ENCODE assay signal across 13 cellular contexts in the genomic region with DNA sequence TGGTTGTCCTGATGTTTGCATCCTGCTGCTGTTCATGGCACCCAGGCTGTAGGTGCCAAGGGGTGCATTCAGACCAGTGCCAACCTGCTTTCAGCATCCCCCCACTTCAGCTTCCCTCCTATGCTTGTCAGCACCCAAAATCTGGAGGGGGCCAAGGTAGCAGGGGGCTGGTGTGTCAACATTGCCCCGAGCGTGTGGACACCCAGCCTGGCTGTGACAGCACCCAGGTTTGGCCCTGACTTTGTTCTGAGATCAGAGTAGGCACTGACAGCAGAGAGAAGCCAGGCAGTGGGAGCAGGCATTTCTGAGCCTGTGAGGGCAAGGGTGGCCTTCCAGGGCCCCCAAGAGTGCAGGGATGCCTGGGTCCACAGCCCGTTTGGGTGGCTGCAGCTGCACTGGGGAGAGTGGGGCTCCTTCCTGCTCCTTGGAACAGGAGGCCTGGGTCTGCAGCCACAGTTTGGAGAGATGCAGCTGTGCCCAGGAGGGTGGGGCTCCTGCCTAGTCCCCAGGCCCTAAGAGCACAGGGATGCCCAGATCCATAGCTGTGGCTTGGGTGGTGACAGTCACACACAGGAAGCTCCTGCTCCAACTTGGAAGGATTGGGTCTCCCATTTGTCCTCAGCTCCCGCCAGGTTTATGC. TPM values are rescaled to one million over a fixed set of nuclear protein-coding genes. Genes with fewer than 3 reads are reported as not detected.
DNase-seq lines count a peak whose midpoint lies in the region; ATAC-seq and TF ChIP-seq lines count a peak whose summit lies in the region.
"Had no signal": no experiment of that assay in that cellular context is flagged by ENCODE, and none has a peak within 500 bp of the region (broad histone marks: within the 10 kb centered on the region; RNA-seq: fewer than 3 reads in every experiment).

No MANE protein-coding gene starts in this region.

- H3K9me3 Mint-ChIP-seq in GM23338, result no peaks in the 10 kb centered on the region
- H3K9me3 Mint-ChIP-seq: CD14-positive monocyte; CD8-positive, alpha-beta T cell; IgD-negative memory B cell had no signal

- no peaks in the 10 kb centered on the region for H3F3A ChIP-seq in GM23338 (replicated peaks; ENCODE audit: low read depth)

- 98% methylated on average over 4 of the region's 4 CpGs for WGBS in esophagus muscularis mucosa

- no peaks in the 10 kb centered on the region for H3K4me1 ChIP-seq in DND-41 (ENCODE audit: insufficient read depth, low read length)
- no peaks in the 10 kb centered on the region for H3K4me1 ChIP-seq in GM23338 (ENCODE audit: insufficient read depth)
- peaks cover 3 to 6% (median 4%) of the 10 kb centered on the region in 4 donors for H3K4me1 ChIP-seq in esophagus muscularis mucosa

- no peak overlapping the region for H3K27ac ChIP-seq in DND-41 (ENCODE audit: low read length)
- no peak overlapping the region for H3K27ac ChIP-seq in GM23338 (ENCODE audit: low read depth)
- H3K27ac ChIP-seq in esophagus muscularis mucosa (replicated peaks in 1 of 4), result no peak overlapping the region

- H3K4me3 ChIP-seq in DND-41 (ENCODE audit: low read depth in 1 of 2, low read length in 2 of 2) (no peak overlapping the region), GM23338 (no peak overlapping the region), esophagus muscularis mucosa (no peak overlapping the region)
- H3K4me3 ChIP-seq: GM12878 had no signal

- H4K20me1 ChIP-seq in DND-41 (ENCODE audit: insufficient read depth, low read length) (no peaks in the 10 kb centered on the region), GM23338 (replicated peaks; ENCODE audit: insufficient read depth) (no peaks in the 10 kb centered on the region)

- H3K36me3 ChIP-seq in DND-41 (ENCODE audit: insufficient read depth, low read length), result no peaks in the 10 kb centered on the region
- no peaks in the 10 kb centered on the region for H3K36me3 ChIP-seq in GM23338 (ENCODE audit: insufficient read depth)
- H3K36me3 ChIP-seq in esophagus muscularis mucosa, result no peaks in the 10 kb centered on the region

- TF ChIP-seq POLR2A in esophagus muscularis mucosa (IDR thresholded peaks at IDR 0.05; ENCODE audit: low read depth), result no peak

- DNase-seq in DND-41 (no peak), GM23338 (ENCODE audit: low spot score) (no peak), esophagus muscularis mucosa (ENCODE audit: extremely low spot score) (peak; percentile 62), sciatic nerve (ENCODE audit: low spot score) (no peak), NCI-H2227 treated with DMSO at 0.1 percent for 48 hours (lab: John Stamatoyannopoulos, UW) (no peak), DMS153 (lab: John Stamatoyannopoulos, UW) (no peak), NCI-H2196 (lab: John Stamatoyannopoulos, UW; ENCODE audit: unreplicated experiment) (no peak)
- no peak for DNase-seq in stimulated activated naive CD4-positive, alpha-beta T cell (lab: John Stamatoyannopoulos, UW)
- DNase-seq: CD8-positive, alpha-beta T cell; COR-L47 had no signal

- TF ChIP-seq CTCF in DND-41 (IDR thresholded peaks at IDR 0.05; ENCODE audit: borderline replicate concordance, extremely low read depth, low read length, poor library complexity, severe bottlenecking) (no peak), GM23338 (conservative IDR thresholded peaks at IDR 0.05; ENCODE audit: low read depth in 2 of 2) (no peak), esophagus muscularis mucosa (IDR thresholded peaks at IDR 0.05) (no peak)

- H3K27me3 ChIP-seq in DND-41 (ENCODE audit: insufficient read depth, low read length, poor library complexity), result no peaks in the 10 kb centered on the region
- no peaks in the 10 kb centered on the region for H3K27me3 ChIP-seq in GM23338 (ENCODE audit: insufficient read depth)
- H3K27me3 ChIP-seq in esophagus muscularis mucosa, result no peaks in the 10 kb centered on the region

- intact Hi-C loops in esophagus muscularis mucosa (cut with DNase I), result no loop called here
- intact Hi-C loops in sciatic nerve (cut with DNase I), result no loop called here

- TF ChIP-seq EP300 in esophagus muscularis mucosa (IDR thresholded peaks at IDR 0.05), result no peak

- H3K9me3 ChIP-seq in DND-41 (ENCODE audit: insufficient read depth, low read length, severe bottlenecking) (no peaks in the 10 kb centered on the region), esophagus muscularis mucosa (no peaks in the 10 kb centered on the region)

- no peak overlapping the region for H3K9ac ChIP-seq in DND-41 (ENCODE audit: low read depth, low read length)

- no peaks in the 10 kb centered on the region for H3K79me2 ChIP-seq in DND-41 (ENCODE audit: insufficient read depth, low read length)
- H3K79me2 ChIP-seq in GM23338 (replicated peaks; ENCODE audit: insufficient read depth), result no peaks in the 10 kb centered on the region

- H3K4me1 Mint-ChIP-seq in GM23338, result no peaks in the 10 kb centered on the region
- H3K4me1 Mint-ChIP-seq: CD14-positive monocyte had no signal

- peaks cover 3% of the 10 kb centered on the region; the same call in 1 of the 2 replicates for H3K9me2 ChIP-seq in GM23338 (ENCODE audit: insufficient read depth)

- ATAC-seq in DND-41 (ENCODE audit: insufficient read depth, low read depth) (peak; percentile 33; the same call in 1 of the 3 replicates), GM23338 (no peak; the same call in 2 of the 3 replicates), sciatic nerve (peak; percentile 10)
- ATAC-seq: CD8-positive, alpha-beta T cell; GM12878 had no signal

- H3K27me3 Mint-ChIP-seq in GM23338 (ENCODE audit: insufficient read depth, low read depth, poor library complexity), result peaks cover 6% of the 10 kb centered on the region
- H3K27me3 Mint-ChIP-seq: IgD-negative memory B cell had no signal

- H2AFZ ChIP-seq in DND-41 (ENCODE audit: low read depth, low read length) (no peak overlapping the region), GM23338 (0 out of 2 replicates have a peak overlapping the region, but pooled peaks have one; percentile 32)

- no peak overlapping the region for H3K27ac Mint-ChIP-seq in GM23338
- H3K27ac Mint-ChIP-seq: CD14-positive monocyte; CD8-positive, alpha-beta T cell; IgD-negative memory B cell had no signal

- no peaks in the 10 kb centered on the region for H3K36me3 Mint-ChIP-seq in GM23338 (ENCODE audit: low read depth)
- H3K36me3 Mint-ChIP-seq: CD14-positive monocyte; CD8-positive, alpha-beta T cell had no signal

- no peak overlapping the region for H3K4me3 Mint-ChIP-seq in GM23338
- H3K4me3 Mint-ChIP-seq: CD14-positive monocyte; CD8-positive, alpha-beta T cell; IgD-negative memory B cell had no signal

- H3K4me2 ChIP-seq in DND-41 (ENCODE audit: insufficient read depth, low read length), result no peak overlapping the region
- no peak overlapping the region for H3K4me2 ChIP-seq in GM23338

TF ChIP-seq in GM23338, 12 proteins besides CTCF, POLR2A, EP300 and RAD21 (continues in another document):
- TF ChIP-seq EZH2phosphoT487 (IDR thresholded peaks at IDR 0.05; ENCODE audit: unreplicated experiment) (no peak), CREB1 (CRISPR knock-in tag; IDR thresholded peaks at IDR 0.05; ENCODE audit: low read depth) (no peak), ZNF114 (CRISPR knock-in tag; IDR thresholded peaks at IDR 0.05) (no peak), STAT1 (IDR thresholded peaks at IDR 0.05; ENCODE audit: unreplicated experiment) (no peak), JUNB (IDR thresholded peaks at IDR 0.05; ENCODE audit: unreplicated experiment) (no peak), ZNF331 (CRISPR knock-in tag; IDR thresholded peaks at IDR 0.05; ENCODE audit: low read depth) (no peak), EZH2 (IDR thresholded peaks at IDR 0.05; ENCODE audit: low read depth, unreplicated experiment) (no peak), POLR2AphosphoS5 (IDR thresholded peaks at IDR 0.05; ENCODE audit: low read depth) (no peak), NANOG (IDR thresholded peaks at IDR 0.05; ENCODE audit: borderline replicate concordance) (no peak)
- TF ChIP-seq, protein P1, sequence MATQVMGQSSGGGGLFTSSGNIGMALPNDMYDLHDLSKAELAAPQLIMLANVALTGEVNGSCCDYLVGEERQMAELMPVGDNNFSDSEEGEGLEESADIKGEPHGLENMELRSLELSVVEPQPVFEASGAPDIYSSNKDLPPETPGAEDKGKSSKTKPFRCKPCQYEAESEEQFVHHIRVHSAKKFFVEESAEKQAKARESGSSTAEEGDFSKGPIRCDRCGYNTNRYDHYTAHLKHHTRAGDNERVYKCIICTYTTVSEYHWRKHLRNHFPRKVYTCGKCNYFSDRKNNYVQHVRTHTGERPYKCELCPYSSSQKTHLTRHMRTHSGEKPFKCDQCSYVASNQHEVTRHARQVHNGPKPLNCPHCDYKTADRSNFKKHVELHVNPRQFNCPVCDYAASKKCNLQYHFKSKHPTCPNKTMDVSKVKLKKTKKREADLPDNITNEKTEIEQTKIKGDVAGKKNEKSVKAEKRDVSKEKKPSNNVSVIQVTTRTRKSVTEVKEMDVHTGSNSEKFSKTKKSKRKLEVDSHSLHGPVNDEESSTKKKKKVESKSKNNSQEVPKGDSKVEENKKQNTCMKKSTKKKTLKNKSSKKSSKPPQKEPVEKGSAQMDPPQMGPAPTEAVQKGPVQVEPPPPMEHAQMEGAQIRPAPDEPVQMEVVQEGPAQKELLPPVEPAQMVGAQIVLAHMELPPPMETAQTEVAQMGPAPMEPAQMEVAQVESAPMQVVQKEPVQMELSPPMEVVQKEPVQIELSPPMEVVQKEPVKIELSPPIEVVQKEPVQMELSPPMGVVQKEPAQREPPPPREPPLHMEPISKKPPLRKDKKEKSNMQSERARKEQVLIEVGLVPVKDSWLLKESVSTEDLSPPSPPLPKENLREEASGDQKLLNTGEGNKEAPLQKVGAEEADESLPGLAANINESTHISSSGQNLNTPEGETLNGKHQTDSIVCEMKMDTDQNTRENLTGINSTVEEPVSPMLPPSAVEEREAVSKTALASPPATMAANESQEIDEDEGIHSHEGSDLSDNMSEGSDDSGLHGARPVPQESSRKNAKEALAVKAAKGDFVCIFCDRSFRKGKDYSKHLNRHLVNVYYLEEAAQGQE (IDR thresholded peaks at IDR 0.05; ENCODE audit: unreplicated experiment), result no peak
- TF ChIP-seq, protein P2, sequence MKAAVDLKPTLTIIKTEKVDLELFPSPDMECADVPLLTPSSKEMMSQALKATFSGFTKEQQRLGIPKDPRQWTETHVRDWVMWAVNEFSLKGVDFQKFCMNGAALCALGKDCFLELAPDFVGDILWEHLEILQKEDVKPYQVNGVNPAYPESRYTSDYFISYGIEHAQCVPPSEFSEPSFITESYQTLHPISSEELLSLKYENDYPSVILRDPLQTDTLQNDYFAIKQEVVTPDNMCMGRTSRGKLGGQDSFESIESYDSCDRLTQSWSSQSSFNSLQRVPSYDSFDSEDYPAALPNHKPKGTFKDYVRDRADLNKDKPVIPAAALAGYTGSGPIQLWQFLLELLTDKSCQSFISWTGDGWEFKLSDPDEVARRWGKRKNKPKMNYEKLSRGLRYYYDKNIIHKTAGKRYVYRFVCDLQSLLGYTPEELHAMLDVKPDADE (IDR thresholded peaks at IDR 0.05), result no peak

RNA-seq across cellular contexts. Expression of a gene that starts 12.2 kb away (rescaled TPM):
- 11.7 and 12.0 TPM in 2 replicates for total RNA-seq in GM23338 (2014; rRNA removed; shearing (Covaris generic))
- polyA plus RNA-seq in GM23338 (2016; fragmentation: Nextera tagmentation; extraction: Ambion mirVana), result 9.1 and 11.1 TPM in 2 replicates
- 10 to 100 TPM; 35.7 to 54.2 (median 38.3) TPM for total RNA-seq in esophagus muscularis mucosa
- total RNA-seq in sciatic nerve, result 78.9 TPM
